9 cellular contexts compared by ENCODE assay signal in the genomic region with DNA sequence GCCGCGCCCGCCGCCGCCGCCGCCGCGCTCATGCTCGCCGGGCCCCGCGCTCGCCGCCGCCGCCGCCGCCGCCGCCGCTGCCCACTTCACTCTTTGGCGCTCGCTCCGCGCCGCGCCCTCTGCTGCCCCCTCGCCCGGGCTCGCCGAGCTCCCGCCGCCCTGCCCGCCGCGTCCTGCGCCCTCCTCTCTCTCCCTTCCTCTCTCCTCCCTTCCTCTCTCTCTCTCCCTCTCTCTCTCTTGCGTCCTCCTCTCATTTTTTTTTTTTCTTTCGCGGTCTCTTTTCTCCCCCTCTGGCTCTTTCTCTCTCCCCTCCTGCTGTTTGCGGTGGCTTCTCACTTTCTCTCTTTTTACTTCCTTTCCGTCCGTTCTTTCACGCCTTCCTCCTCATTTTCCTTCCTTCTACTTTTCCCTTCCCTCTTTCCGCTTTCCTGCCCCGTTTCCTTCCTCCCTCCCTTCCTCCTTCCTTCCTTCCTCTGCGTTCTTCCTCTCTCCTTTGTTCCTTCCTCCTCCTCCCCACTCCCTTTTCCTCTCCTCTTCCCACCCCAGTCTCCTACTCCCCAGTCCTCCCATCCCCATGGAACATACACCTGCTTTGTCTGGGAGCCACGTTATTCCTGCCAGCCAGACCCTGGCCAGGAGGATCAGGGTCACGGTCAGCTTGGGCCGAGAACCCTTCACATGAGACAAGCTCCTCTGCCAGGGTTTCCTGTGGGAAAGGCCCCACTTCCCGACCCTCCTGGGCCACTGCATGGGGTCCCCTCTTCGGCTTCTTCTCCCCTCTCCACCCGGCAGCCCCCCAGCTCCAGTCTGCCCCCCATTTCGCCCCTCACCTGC. TPM values are rescaled to one million over a fixed set of nuclear protein-coding genes. Genes with fewer than 3 reads are reported as not detected.
DNase-seq lines count a peak whose midpoint lies in the region; ATAC-seq and TF ChIP-seq lines count a peak whose summit lies in the region.
"Had no signal": no experiment of that assay in that cellular context is flagged by ENCODE, and none has a peak within 500 bp of the region (broad histone marks: within the 10 kb centered on the region; RNA-seq: fewer than 3 reads in every experiment).

No MANE protein-coding gene starts in this region.

- no peaks in the 10 kb centered on the region for H3K9me3 ChIP-seq in NT2/D1 (ENCODE audit: insufficient read depth, low read length)

- H3K4me3 ChIP-seq in NT2/D1 (ENCODE audit: insufficient read length, low read depth) (peak overlapping the region; percentile 32), fibroblast of pulmonary artery (replicated peaks; ENCODE audit: low read depth, low read length) (peak overlapping the region; percentile 33), retinal pigment epithelial cell (ENCODE audit: low read length) (peak overlapping the region; percentile 14), lower leg skin (ENCODE audit: low read depth, poor library complexity, severe bottlenecking) (no peak overlapping the region)

- DNase-seq in NCI-H1417 (lab: John Stamatoyannopoulos, UW) (peak in 2 of 3 experiments; percentile 52 to 60), NCI-H1417 treated with DMSO at 0.1 percent for 48 hours (lab: John Stamatoyannopoulos, UW) (no peak), NT2/D1 (ENCODE audit: low read depth, low spot score) (no peak), fibroblast of pulmonary artery (ENCODE audit: low read depth) (peak; percentile 27), retinal pigment epithelial cell (ENCODE audit: low read depth) (no peak), lower leg skin (ENCODE audit: low spot score in 2 of 2) (no peak), SKM-1 (lab: John Stamatoyannopoulos, UW; ENCODE audit: unreplicated experiment) (no peak)
- DNase-seq: activated CD4-positive, CD25-positive, alpha-beta regulatory T cell treated with anti-CD3 and anti-CD28 coated beads, Interleukin-2, amount 50 U/mL, for 72 hours had no signal

- TF ChIP-seq POLR2A in lower leg skin (IDR thresholded peaks at IDR 0.05), result no peak

- peaks cover 62% of the 10 kb centered on the region for H3K27me3 ChIP-seq in NT2/D1 (ENCODE audit: insufficient read depth, insufficient read length)

- no peaks in the 10 kb centered on the region for H3K36me3 ChIP-seq in NT2/D1 (ENCODE audit: insufficient read depth, insufficient read length, low read length)

- intact Hi-C loops in lower leg skin (cut with DNase I; ENCODE audit: low total_unique reads), result no loop called here

- H3K9ac ChIP-seq in NT2/D1 (ENCODE audit: insufficient read length, low read depth), result peak overlapping the region; percentile 36

- 10 to 11% methylated on average over 49 to 55 of the region's 55 CpGs for WGBS in lower leg skin, 2 donors

- no peak for ATAC-seq in HG02623 (IDR thresholded peaks at IDR 0.05; ENCODE audit: unreplicated experiment)

- H3K4me1 ChIP-seq in NT2/D1 (ENCODE audit: insufficient read depth, insufficient read length), result peaks cover 16% of the 10 kb centered on the region

- no peak for TF ChIP-seq CTCF in fibroblast of pulmonary artery (IDR thresholded peaks at IDR 0.05; ENCODE audit: low read length, missing control alignments)
- no peak for TF ChIP-seq CTCF in retinal pigment epithelial cell (conservative IDR thresholded peaks at IDR 0.05; ENCODE audit: low read depth, low read length)
- no peak for TF ChIP-seq CTCF in lower leg skin (IDR thresholded peaks at IDR 0.05)

RNA-seq across cellular contexts. Expression of a gene that starts 19.3 kb away (rescaled TPM):
- under 1 TPM; 0.08 to 0.42 (median 0.28) TPM for total RNA-seq in lower leg skin

Comparison
In these comparisons a context has a peak if more than half of its experiments do, and no peak if none do; other contexts are left out.
1. DNase-seq: peak in NCI-H1417 (2 of 3) and fibroblast of pulmonary artery (single experiment); none in NCI-H1417 treated with DMSO at 0.1 percent for 48 hours (single experiment), NT2/D1 (single experiment), retinal pigment epithelial cell (single experiment), lower leg skin (0 of 2) and SKM-1 (single experiment).